Comparison of ENCODE assay signal across 14 cellular contexts in the genomic region with DNA sequence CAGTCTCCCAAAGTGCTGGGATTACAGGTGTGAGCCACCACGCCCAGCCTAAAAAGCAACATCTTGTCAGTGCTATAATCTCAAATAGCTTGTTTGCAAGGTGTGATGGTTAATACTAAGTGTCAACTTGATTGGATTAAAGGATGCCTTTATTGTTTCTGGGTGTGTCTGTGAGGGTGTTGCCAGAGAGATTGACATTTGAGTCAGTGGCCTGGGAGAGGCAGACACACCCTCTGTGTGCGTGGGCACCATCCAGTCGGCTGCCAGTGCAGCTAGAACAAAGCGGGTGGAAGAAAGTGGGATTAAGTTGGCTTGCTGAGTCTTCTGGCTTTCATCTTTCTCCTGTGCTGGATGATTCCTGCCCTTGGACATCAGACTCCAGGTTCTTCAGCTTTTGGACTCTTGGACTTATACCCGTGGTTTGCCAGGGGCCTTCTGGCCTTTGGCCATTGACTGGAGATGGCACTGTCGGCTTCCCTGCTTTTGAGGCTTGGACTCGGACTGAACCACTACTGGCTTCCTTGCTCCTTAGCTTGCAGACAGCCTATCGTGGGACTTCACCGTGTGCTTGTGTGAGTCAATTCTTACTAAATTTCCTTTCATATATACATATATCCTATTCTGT.
"Had no signal": no experiment of that assay in that cellular context is flagged by ENCODE, and none has a peak within 500 bp of the region (broad histone marks: within the 10 kb centered on the region; RNA-seq: fewer than 3 reads in every experiment).

No MANE protein-coding gene starts in this region.

- H3K27ac ChIP-seq: brain microvascular endothelial cell, parathyroid adenoma, thoracic aorta, upper lobe of right lung had no signal

- H2AFZ ChIP-seq: parathyroid adenoma had no signal

- H3K9me3 Mint-ChIP-seq: stimulated activated effector memory CD8-positive, alpha-beta T cell treated with anti-CD3 and anti-CD28 coated beads, Interleukin-12 subunit alpha, Interleukin-12 subunit beta, amount 100 ng/mL, for 72 hours had no signal

- H3K36me3 Mint-ChIP-seq: stimulated activated effector memory CD8-positive, alpha-beta T cell treated with anti-CD3 and anti-CD28 coated beads, Interleukin-12 subunit alpha, Interleukin-12 subunit beta, amount 100 ng/mL, for 72 hours had no signal

- H3K4me3 Mint-ChIP-seq: activated CD4-positive, alpha-beta T cell treated with anti-CD3 and anti-CD28 coated beads, Interleukin-2, amount 10 ng/mL, durations not matched to agents 7 days and 5 days; naive thymus-derived CD4-positive, alpha-beta T cell; stimulated activated effector memory CD8-positive, alpha-beta T cell treated with anti-CD3 and anti-CD28 coated beads, Interleukin-12 subunit alpha, Interleukin-12 subunit beta, amount 100 ng/mL, for 72 hours had no signal

- H3K4me1 Mint-ChIP-seq: activated CD4-positive, alpha-beta T cell treated with anti-CD3 and anti-CD28 coated beads, Interleukin-2, amount 10 ng/mL, durations not matched to agents 7 days and 5 days; stimulated activated effector memory CD8-positive, alpha-beta T cell treated with anti-CD3 and anti-CD28 coated beads, Interleukin-12 subunit alpha, Interleukin-12 subunit beta, amount 100 ng/mL, for 72 hours had no signal

- DNase-seq: activated CD4-positive, alpha-beta T cell treated with anti-CD3 and anti-CD28 coated beads, Interleukin-2, amount 10 ng/mL, durations not matched to agents 7 days and 5 days; activated CD4-positive, CD25-positive, alpha-beta regulatory T cell; activated CD8-positive, alpha-beta memory T cell treated with anti-CD3 and anti-CD28 coated beads for 24 hours; activated naive CD4-positive, alpha-beta T cell treated with Interleukin-2 at 50 U/mL for 16 hours; brain microvascular endothelial cell; cerebellar nuclear complex; effector CD8-positive, alpha-beta T cell; naive thymus-derived CD4-positive, alpha-beta T cell; stimulated activated CD4-positive, alpha-beta T cell treated with anti-CD3 and anti-CD28 coated beads, Interleukin-12 subunit alpha, Interleukin-12 subunit beta, amount 100 ng/mL, for 4 hours; stimulated activated CD4-positive, alpha-beta T cell treated with anti-CD3 and anti-CD28 coated beads, Interleukin-2, amount 100 ng/mL, for 24 hours; upper lobe of right lung had no signal

- H3K27ac Mint-ChIP-seq: activated CD4-positive, alpha-beta T cell treated with anti-CD3 and anti-CD28 coated beads, Interleukin-2, amount 10 ng/mL, durations not matched to agents 7 days and 5 days; stimulated activated effector memory CD8-positive, alpha-beta T cell treated with anti-CD3 and anti-CD28 coated beads, Interleukin-12 subunit alpha, Interleukin-12 subunit beta, amount 100 ng/mL, for 72 hours had no signal

- H3K79me2 ChIP-seq: parathyroid adenoma had no signal

- H3K4me1 ChIP-seq: upper lobe of right lung had no signal

- H3K27me3 Mint-ChIP-seq: activated CD4-positive, alpha-beta T cell treated with anti-CD3 and anti-CD28 coated beads, Interleukin-2, amount 10 ng/mL, durations not matched to agents 7 days and 5 days; naive thymus-derived CD4-positive, alpha-beta T cell had no signal

- H3K9me3 ChIP-seq: thoracic aorta, upper lobe of right lung had no signal

- H3K27me3 ChIP-seq: brain microvascular endothelial cell, upper lobe of right lung had no signal

- H3K4me3 ChIP-seq: thoracic aorta, upper lobe of right lung had no signal

- ATAC-seq: naive thymus-derived CD4-positive, alpha-beta T cell; stimulated activated effector memory CD8-positive, alpha-beta T cell treated with anti-CD3 and anti-CD28 coated beads, Interleukin-12 subunit alpha, Interleukin-12 subunit beta, amount 100 ng/mL, for 72 hours; upper lobe of right lung had no signal
